1 cellular context compared by ENCODE assay signal in genomic region chr14:74546416-74546815, GRCh38.
TF ChIP-seq lines count a peak whose summit lies in the region.

No MANE protein-coding gene starts in this region.

TF ChIP-seq in H1, 55 proteins besides CTCF, POLR2A, EP300 and RAD21:
- TF ChIP-seq TEAD4 (IDR thresholded peaks at IDR 0.05; ENCODE audit: low read depth, low read length) (peak; percentile 83), ATF3 (IDR thresholded peaks at IDR 0.05; ENCODE audit: insufficient read depth, low read depth, low read length) (no peak)
